Comparison of ENCODE assay signal across 26 cellular contexts in the genomic region with DNA sequence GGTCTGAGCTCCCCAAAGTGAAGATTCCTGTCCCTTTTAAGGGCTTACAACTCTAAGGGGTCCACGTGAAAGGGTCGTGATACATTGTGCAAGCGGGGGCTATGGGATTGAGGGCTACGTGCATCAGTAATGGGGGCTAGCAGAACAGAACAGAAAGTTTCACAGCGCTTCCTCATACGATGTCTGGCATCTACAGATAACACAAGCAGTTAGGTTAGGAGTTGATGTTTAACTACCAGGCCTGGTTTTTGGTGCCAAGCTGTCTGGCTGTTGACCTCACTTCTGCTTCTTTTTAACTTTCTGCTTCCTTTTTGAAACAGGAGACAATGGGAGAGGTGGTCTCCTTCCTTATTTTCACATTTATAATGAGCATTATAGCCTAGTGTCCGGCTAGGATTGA.
"Had no signal": no experiment of that assay in that cellular context is flagged by ENCODE, and none has a peak within 500 bp of the region (broad histone marks: within the 10 kb centered on the region; RNA-seq: fewer than 3 reads in every experiment).

No MANE protein-coding gene starts in this region.

- H3K27me3 ChIP-seq: body of pancreas, hepatocyte, neutrophil, pancreas, sigmoid colon, upper lobe of left lung had no signal

- H3K36me3 ChIP-seq: lower lobe of right lung, neutrophil, pancreas, sigmoid colon, thoracic aorta, upper lobe of left lung had no signal

- H3K4me3 ChIP-seq: body of pancreas, hepatocyte, lower lobe of right lung, pancreas, sigmoid colon, thoracic aorta, upper lobe of left lung had no signal

- H3K79me2 ChIP-seq: hepatocyte had no signal

- H2AFZ ChIP-seq: hepatocyte had no signal

- H3K27me3 Mint-ChIP-seq: activated CD4-positive, alpha-beta memory T cell treated with anti-CD3 and anti-CD28 coated beads, Interleukin-2, amount 10 ng/mL, durations not matched to agents 7 days and 5 days; activated CD4-positive, alpha-beta T cell treated with anti-CD3 and anti-CD28 coated beads for 36 hours; activated CD8-positive, alpha-beta memory T cell treated with anti-CD3 and anti-CD28 coated beads, Interleukin-2, amount 10 ng/mL, durations not matched to agents 7 days and 5 days; activated naive CD8-positive, alpha-beta T cell treated with anti-CD3 and anti-CD28 coated beads, Interleukin-2, amount 10 ng/mL, durations not matched to agents 7 days and 5 days; activated T-helper 17 cell treated with anti-CD3 and anti-CD28 coated beads, Interleukin-2, amount 50 U/mL, for 72 hours; stimulated activated memory B cell treated with anti-CD40 and anti-IgM and Interleukin-4, amounts not matched to agents 10 μg/mL and 1 μg/mL and 100 μg/mL, for 72 hours had no signal

- H3K9me3 ChIP-seq: lower lobe of right lung, neutrophil, pancreas, sigmoid colon, thoracic aorta, upper lobe of left lung had no signal

- H3K9me3 Mint-ChIP-seq: activated CD4-positive, alpha-beta memory T cell treated with anti-CD3 and anti-CD28 coated beads, Interleukin-2, amount 10 ng/mL, durations not matched to agents 7 days and 5 days; activated naive CD8-positive, alpha-beta T cell treated with anti-CD3 and anti-CD28 coated beads, Interleukin-2, amount 10 ng/mL, durations not matched to agents 7 days and 5 days; activated T-helper 17 cell treated with anti-CD3 and anti-CD28 coated beads, Interleukin-2, amount 50 U/mL, for 72 hours; stimulated activated memory B cell treated with anti-CD40 and anti-IgM and Interleukin-4, amounts not matched to agents 10 μg/mL and 1 μg/mL and 100 μg/mL, for 72 hours; T-helper 1 cell treated with Interleukin-12 subunit alpha and Interleukin-12 subunit beta and Interleukin-4 antibody, amounts not matched to agents 30 μg/mL and 1 μg/mL, for 36 hours had no signal

- H3K36me3 Mint-ChIP-seq: activated CD8-positive, alpha-beta memory T cell treated with anti-CD3 and anti-CD28 coated beads, Interleukin-2, amount 10 ng/mL, durations not matched to agents 7 days and 5 days; activated naive CD8-positive, alpha-beta T cell treated with anti-CD3 and anti-CD28 coated beads, Interleukin-2, amount 10 ng/mL, durations not matched to agents 7 days and 5 days; natural killer cell; stimulated activated memory B cell treated with anti-CD40 and anti-IgM and Interleukin-4, amounts not matched to agents 10 μg/mL and 1 μg/mL and 100 μg/mL, for 72 hours had no signal

- H3K4me1 Mint-ChIP-seq: activated CD4-positive, alpha-beta memory T cell treated with anti-CD3 and anti-CD28 coated beads, Interleukin-2, amount 10 ng/mL, durations not matched to agents 7 days and 5 days; activated CD4-positive, alpha-beta T cell treated with anti-CD3 and anti-CD28 coated beads for 36 hours; activated CD8-positive, alpha-beta memory T cell treated with anti-CD3 and anti-CD28 coated beads, Interleukin-2, amount 10 ng/mL, durations not matched to agents 7 days and 5 days; activated naive CD8-positive, alpha-beta T cell treated with anti-CD3 and anti-CD28 coated beads, Interleukin-2, amount 10 ng/mL, durations not matched to agents 7 days and 5 days; activated T-helper 17 cell treated with anti-CD3 and anti-CD28 coated beads, Interleukin-2, amount 50 U/mL, for 72 hours; endodermal cell; natural killer cell; stimulated activated memory B cell treated with anti-CD40 and anti-IgM and Interleukin-4, amounts not matched to agents 10 μg/mL and 1 μg/mL and 100 μg/mL, for 72 hours; WTC11 had no signal

- FAIRE-seq: colon, pancreas had no signal

- DNase-seq: activated CD4-positive, alpha-beta memory T cell treated with anti-CD3 and anti-CD28 coated beads, Interleukin-2, amount 10 ng/mL, durations not matched to agents 7 days and 5 days; activated CD4-positive, alpha-beta T cell treated with anti-CD3 and anti-CD28 coated beads for 36 hours; activated CD8-positive, alpha-beta memory T cell treated with anti-CD3 and anti-CD28 coated beads, Interleukin-2, amount 10 ng/mL, durations not matched to agents 7 days and 5 days; activated naive CD4-positive, alpha-beta T cell; activated naive CD8-positive, alpha-beta T cell treated with anti-CD3 and anti-CD28 coated beads, Interleukin-2, amount 10 ng/mL, durations not matched to agents 7 days and 5 days; amygdala; body of pancreas; central memory CD4-positive, alpha-beta T cell; endodermal cell; foreskin fibroblast; left colon; lower lobe of right lung; natural killer cell; pancreas; sigmoid colon; stimulated activated CD4-positive, alpha-beta T cell treated with anti-CD3 and anti-CD28 coated beads, Interleukin-4, amount 100 ng/mL, for 4 hours; upper lobe of left lung had no signal

- H3K27ac Mint-ChIP-seq: activated CD4-positive, alpha-beta memory T cell treated with anti-CD3 and anti-CD28 coated beads, Interleukin-2, amount 10 ng/mL, durations not matched to agents 7 days and 5 days; activated CD4-positive, alpha-beta T cell treated with anti-CD3 and anti-CD28 coated beads for 36 hours; activated CD8-positive, alpha-beta memory T cell treated with anti-CD3 and anti-CD28 coated beads, Interleukin-2, amount 10 ng/mL, durations not matched to agents 7 days and 5 days; activated naive CD8-positive, alpha-beta T cell treated with anti-CD3 and anti-CD28 coated beads, Interleukin-2, amount 10 ng/mL, durations not matched to agents 7 days and 5 days; activated T-helper 17 cell treated with anti-CD3 and anti-CD28 coated beads, Interleukin-2, amount 50 U/mL, for 72 hours; endodermal cell; natural killer cell; stimulated activated memory B cell treated with anti-CD40 and anti-IgM and Interleukin-4, amounts not matched to agents 10 μg/mL and 1 μg/mL and 100 μg/mL, for 72 hours; T-helper 1 cell treated with Interleukin-12 subunit alpha and Interleukin-12 subunit beta and Interleukin-4 antibody, amounts not matched to agents 30 μg/mL and 1 μg/mL, for 36 hours; WTC11 had no signal

- H3K27ac ChIP-seq: body of pancreas, epithelial cell of prostate, hepatocyte, lower lobe of right lung, neutrophil, pancreas, sigmoid colon, thoracic aorta, upper lobe of left lung had no signal

- H3K4me1 ChIP-seq: body of pancreas, lower lobe of right lung, pancreas, sigmoid colon, upper lobe of left lung had no signal

- H3K4me2 ChIP-seq: hepatocyte had no signal

- H3K4me3 Mint-ChIP-seq: activated CD4-positive, alpha-beta memory T cell treated with anti-CD3 and anti-CD28 coated beads, Interleukin-2, amount 10 ng/mL, durations not matched to agents 7 days and 5 days; activated CD4-positive, alpha-beta T cell treated with anti-CD3 and anti-CD28 coated beads for 36 hours; activated CD8-positive, alpha-beta memory T cell treated with anti-CD3 and anti-CD28 coated beads, Interleukin-2, amount 10 ng/mL, durations not matched to agents 7 days and 5 days; activated naive CD8-positive, alpha-beta T cell treated with anti-CD3 and anti-CD28 coated beads, Interleukin-2, amount 10 ng/mL, durations not matched to agents 7 days and 5 days; activated T-helper 17 cell treated with anti-CD3 and anti-CD28 coated beads, Interleukin-2, amount 50 U/mL, for 72 hours; endodermal cell; natural killer cell; stimulated activated memory B cell treated with anti-CD40 and anti-IgM and Interleukin-4, amounts not matched to agents 10 μg/mL and 1 μg/mL and 100 μg/mL, for 72 hours; T-helper 1 cell treated with Interleukin-12 subunit alpha and Interleukin-12 subunit beta and Interleukin-4 antibody, amounts not matched to agents 30 μg/mL and 1 μg/mL, for 36 hours; WTC11 had no signal
